1 cellular context compared by ENCODE assay signal in the genomic region with DNA sequence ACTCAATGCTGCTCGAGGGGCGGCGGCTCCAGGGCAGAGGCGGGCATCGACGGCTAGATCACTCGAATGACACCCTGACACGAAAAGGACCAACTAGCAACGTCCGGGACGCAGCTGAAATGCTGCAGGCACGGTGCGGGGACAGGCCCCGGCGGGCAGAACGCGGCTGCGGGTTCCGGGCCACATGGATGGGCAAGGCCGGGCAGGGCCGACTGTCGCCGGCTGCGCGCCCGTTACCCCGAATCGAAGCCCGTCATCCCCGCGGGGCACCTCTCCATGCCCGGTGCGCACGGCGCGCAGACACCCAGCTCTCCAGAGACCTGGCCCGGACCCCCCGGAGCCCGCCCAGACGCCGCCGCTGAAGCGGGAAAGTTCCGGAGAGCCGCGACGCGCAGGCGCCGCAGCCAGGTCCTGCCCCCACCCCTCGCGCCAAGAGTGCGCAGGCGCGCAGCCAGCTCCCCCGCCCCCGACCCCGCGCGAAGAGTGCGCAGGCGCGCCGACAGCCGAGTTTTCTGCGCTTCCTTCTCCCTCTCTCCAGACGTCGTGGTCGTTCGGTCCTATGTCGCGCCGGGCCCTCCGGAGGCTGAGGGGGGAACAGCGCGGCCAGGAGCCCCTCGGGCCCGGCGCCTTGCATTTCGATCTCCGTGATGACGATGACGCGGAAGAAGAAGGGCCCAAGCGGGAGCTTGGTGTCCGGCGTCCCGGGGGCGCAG.
TF ChIP-seq lines count a peak whose summit lies in the region.

TSS of gene TCF25 (plus strand) at position 484 of the 713 bp plus-strand sequence. CDS start at position 560, 76 bp downstream.

TF ChIP-seq in HepG2, 621 proteins besides CTCF, POLR2A, EP300 and RAD21 (continued from another document and continues in another):
- TF ChIP-seq ZFY (CRISPR knock-in tag; IDR thresholded peaks at IDR 0.05): peak; percentile 97
- TF ChIP-seq, protein P1, sequence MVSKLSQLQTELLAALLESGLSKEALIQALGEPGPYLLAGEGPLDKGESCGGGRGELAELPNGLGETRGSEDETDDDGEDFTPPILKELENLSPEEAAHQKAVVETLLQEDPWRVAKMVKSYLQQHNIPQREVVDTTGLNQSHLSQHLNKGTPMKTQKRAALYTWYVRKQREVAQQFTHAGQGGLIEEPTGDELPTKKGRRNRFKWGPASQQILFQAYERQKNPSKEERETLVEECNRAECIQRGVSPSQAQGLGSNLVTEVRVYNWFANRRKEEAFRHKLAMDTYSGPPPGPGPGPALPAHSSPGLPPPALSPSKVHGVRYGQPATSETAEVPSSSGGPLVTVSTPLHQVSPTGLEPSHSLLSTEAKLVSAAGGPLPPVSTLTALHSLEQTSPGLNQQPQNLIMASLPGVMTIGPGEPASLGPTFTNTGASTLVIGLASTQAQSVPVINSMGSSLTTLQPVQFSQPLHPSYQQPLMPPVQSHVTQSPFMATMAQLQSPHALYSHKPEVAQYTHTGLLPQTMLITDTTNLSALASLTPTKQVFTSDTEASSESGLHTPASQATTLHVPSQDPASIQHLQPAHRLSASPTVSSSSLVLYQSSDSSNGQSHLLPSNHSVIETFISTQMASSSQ (IDR thresholded peaks at IDR 0.05; ENCODE audit: low read depth): no peak
- TF ChIP-seq, protein P1 (CRISPR knock-in tag; IDR thresholded peaks at IDR 0.05; ENCODE audit: borderline replicate concordance): peak; percentile 52
- no peak for TF ChIP-seq ZNF282 (IDR thresholded peaks at IDR 0.05; ENCODE audit: partially characterized antibody)
- TF ChIP-seq TRIM24 (CRISPR knock-in tag; IDR thresholded peaks at IDR 0.05): no peak
- TF ChIP-seq, protein P2, sequence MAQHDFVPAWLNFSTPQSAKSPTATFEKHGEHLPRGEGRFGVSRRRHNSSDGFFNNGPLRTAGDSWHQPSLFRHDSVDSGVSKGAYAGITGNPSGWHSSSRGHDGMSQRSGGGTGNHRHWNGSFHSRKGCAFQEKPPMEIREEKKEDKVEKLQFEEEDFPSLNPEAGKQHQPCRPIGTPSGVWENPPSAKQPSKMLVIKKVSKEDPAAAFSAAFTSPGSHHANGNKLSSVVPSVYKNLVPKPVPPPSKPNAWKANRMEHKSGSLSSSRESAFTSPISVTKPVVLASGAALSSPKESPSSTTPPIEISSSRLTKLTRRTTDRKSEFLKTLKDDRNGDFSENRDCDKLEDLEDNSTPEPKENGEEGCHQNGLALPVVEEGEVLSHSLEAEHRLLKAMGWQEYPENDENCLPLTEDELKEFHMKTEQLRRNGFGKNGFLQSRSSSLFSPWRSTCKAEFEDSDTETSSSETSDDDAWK (CRISPR knock-in tag; IDR thresholded peaks at IDR 0.05): no peak
- peak; percentile 80; the same call in 1 of the 2 replicates for TF ChIP-seq SMAD9 (CRISPR knock-in tag; IDR thresholded peaks at IDR 0.05)
- TF ChIP-seq AKAP8 (CRISPR knock-in tag; IDR thresholded peaks at IDR 0.05): peak; percentile 20; the same call in 1 of the 2 replicates
- TF ChIP-seq ZNF567 (CRISPR knock-in tag; IDR thresholded peaks at IDR 0.05; ENCODE audit: borderline replicate concordance): peak; percentile 13; the same call in 1 of the 2 replicates
- no peak for TF ChIP-seq ARNT (IDR thresholded peaks at IDR 0.05)
- TF ChIP-seq ZNF335 (CRISPR knock-in tag; IDR thresholded peaks at IDR 0.05): no peak; the same call in none of the 2 replicates
- TF ChIP-seq NAIF1 (CRISPR knock-in tag; IDR thresholded peaks at IDR 0.05; ENCODE audit: borderline replicate concordance): peak; percentile 84; the same call in 1 of the 2 replicates
- TF ChIP-seq, protein P3, sequence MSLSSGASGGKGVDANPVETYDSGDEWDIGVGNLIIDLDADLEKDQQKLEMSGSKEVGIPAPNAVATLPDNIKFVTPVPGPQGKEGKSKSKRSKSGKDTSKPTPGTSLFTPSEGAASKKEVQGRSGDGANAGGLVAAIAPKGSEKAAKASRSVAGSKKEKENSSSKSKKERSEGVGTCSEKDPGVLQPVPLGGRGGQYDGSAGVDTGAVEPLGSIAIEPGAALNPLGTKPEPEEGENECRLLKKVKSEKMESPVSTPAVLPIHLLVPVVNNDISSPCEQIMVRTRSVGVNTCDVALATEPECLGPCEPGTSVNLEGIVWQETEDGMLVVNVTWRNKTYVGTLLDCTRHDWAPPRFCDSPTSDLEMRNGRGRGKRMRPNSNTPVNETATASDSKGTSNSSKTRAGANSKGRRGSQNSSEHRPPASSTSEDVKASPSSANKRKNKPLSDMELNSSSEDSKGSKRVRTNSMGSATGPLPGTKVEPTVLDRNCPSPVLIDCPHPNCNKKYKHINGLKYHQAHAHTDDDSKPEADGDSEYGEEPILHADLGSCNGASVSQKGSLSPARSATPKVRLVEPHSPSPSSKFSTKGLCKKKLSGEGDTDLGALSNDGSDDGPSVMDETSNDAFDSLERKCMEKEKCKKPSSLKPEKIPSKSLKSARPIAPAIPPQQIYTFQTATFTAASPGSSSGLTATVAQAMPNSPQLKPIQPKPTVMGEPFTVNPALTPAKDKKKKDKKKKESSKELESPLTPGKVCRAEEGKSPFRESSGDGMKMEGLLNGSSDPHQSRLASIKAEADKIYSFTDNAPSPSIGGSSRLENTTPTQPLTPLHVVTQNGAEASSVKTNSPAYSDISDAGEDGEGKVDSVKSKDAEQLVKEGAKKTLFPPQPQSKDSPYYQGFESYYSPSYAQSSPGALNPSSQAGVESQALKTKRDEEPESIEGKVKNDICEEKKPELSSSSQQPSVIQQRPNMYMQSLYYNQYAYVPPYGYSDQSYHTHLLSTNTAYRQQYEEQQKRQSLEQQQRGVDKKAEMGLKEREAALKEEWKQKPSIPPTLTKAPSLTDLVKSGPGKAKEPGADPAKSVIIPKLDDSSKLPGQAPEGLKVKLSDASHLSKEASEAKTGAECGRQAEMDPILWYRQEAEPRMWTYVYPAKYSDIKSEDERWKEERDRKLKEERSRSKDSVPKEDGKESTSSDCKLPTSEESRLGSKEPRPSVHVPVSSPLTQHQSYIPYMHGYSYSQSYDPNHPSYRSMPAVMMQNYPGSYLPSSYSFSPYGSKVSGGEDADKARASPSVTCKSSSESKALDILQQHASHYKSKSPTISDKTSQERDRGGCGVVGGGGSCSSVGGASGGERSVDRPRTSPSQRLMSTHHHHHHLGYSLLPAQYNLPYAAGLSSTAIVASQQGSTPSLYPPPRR (CRISPR knock-in tag; IDR thresholded peaks at IDR 0.05; ENCODE audit: borderline replicate concordance): no peak
- peak; percentile 98; the same call in 1 of the 2 replicates for TF ChIP-seq PRMT3 (CRISPR knock-in tag; IDR thresholded peaks at IDR 0.05; ENCODE audit: borderline replicate concordance, low read depth)
- peak; percentile 47; the same call in 1 of the 2 replicates for TF ChIP-seq ZKSCAN8 (CRISPR knock-in tag; IDR thresholded peaks at IDR 0.05; ENCODE audit: borderline replicate concordance)
- TF ChIP-seq ZNF296 (CRISPR knock-in tag; conservative IDR thresholded peaks at IDR 0.05): peak; percentile 64; the same call in 1 of the 2 replicates
- TF ChIP-seq TMF1 (CRISPR knock-in tag; IDR thresholded peaks at IDR 0.05; ENCODE audit: low read depth): peak; percentile 95
- TF ChIP-seq HNF4A (CRISPR knock-in tag; IDR thresholded peaks at IDR 0.05): no peak
- peak; percentile 84 for TF ChIP-seq CCDC6 (CRISPR knock-in tag; IDR thresholded peaks at IDR 0.05)
- peak; percentile 87; the same call in 1 of the 2 replicates for TF ChIP-seq ZNF136 (CRISPR knock-in tag; IDR thresholded peaks at IDR 0.05; ENCODE audit: low read depth)
- TF ChIP-seq, protein P4, sequence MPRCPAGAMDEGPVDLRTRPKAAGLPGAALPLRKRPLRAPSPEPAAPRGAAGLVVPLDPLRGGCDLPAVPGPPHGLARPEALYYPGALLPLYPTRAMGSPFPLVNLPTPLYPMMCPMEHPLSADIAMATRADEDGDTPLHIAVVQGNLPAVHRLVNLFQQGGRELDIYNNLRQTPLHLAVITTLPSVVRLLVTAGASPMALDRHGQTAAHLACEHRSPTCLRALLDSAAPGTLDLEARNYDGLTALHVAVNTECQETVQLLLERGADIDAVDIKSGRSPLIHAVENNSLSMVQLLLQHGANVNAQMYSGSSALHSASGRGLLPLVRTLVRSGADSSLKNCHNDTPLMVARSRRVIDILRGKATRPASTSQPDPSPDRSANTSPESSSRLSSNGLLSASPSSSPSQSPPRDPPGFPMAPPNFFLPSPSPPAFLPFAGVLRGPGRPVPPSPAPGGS (CRISPR knock-in tag; IDR thresholded peaks at IDR 0.05): no peak; the same call in none of the 2 replicates
- peak; percentile 76 for TF ChIP-seq NFATC3 (CRISPR knock-in tag; IDR thresholded peaks at IDR 0.05)
- no peak; the same call in none of the 2 replicates for TF ChIP-seq SMAD3 (CRISPR knock-in tag; IDR thresholded peaks at IDR 0.05)
- no peak for TF ChIP-seq NR1H2 (CRISPR knock-in tag; IDR thresholded peaks at IDR 0.05; ENCODE audit: borderline replicate concordance, low read depth)
- TF ChIP-seq KAT2B (IDR thresholded peaks at IDR 0.05; ENCODE audit: borderline replicate concordance, low read depth, low read length): no peak
- TF ChIP-seq ZNF10 (CRISPR knock-in tag; IDR thresholded peaks at IDR 0.05; ENCODE audit: borderline replicate concordance, low read depth): no peak
- peak; percentile 53 for TF ChIP-seq ETV5 (CRISPR knock-in tag; IDR thresholded peaks at IDR 0.05; ENCODE audit: borderline replicate concordance)
- no peak for TF ChIP-seq ZNF670 (CRISPR knock-in tag; IDR thresholded peaks at IDR 0.05; ENCODE audit: borderline replicate concordance)
- no peak for TF ChIP-seq MBNL3 (CRISPR knock-in tag; conservative IDR thresholded peaks at IDR 0.05)
- TF ChIP-seq ZNF792 (CRISPR knock-in tag; IDR thresholded peaks at IDR 0.05): no peak; the same call in 1 of the 2 replicates
- TF ChIP-seq ZNF484 (CRISPR knock-in tag; IDR thresholded peaks at IDR 0.05; ENCODE audit: borderline replicate concordance, low read depth): peak; percentile 96
- no peak; the same call in 1 of the 2 replicates for TF ChIP-seq AFF4 (CRISPR knock-in tag; IDR thresholded peaks at IDR 0.05)
- TF ChIP-seq, protein P5, sequence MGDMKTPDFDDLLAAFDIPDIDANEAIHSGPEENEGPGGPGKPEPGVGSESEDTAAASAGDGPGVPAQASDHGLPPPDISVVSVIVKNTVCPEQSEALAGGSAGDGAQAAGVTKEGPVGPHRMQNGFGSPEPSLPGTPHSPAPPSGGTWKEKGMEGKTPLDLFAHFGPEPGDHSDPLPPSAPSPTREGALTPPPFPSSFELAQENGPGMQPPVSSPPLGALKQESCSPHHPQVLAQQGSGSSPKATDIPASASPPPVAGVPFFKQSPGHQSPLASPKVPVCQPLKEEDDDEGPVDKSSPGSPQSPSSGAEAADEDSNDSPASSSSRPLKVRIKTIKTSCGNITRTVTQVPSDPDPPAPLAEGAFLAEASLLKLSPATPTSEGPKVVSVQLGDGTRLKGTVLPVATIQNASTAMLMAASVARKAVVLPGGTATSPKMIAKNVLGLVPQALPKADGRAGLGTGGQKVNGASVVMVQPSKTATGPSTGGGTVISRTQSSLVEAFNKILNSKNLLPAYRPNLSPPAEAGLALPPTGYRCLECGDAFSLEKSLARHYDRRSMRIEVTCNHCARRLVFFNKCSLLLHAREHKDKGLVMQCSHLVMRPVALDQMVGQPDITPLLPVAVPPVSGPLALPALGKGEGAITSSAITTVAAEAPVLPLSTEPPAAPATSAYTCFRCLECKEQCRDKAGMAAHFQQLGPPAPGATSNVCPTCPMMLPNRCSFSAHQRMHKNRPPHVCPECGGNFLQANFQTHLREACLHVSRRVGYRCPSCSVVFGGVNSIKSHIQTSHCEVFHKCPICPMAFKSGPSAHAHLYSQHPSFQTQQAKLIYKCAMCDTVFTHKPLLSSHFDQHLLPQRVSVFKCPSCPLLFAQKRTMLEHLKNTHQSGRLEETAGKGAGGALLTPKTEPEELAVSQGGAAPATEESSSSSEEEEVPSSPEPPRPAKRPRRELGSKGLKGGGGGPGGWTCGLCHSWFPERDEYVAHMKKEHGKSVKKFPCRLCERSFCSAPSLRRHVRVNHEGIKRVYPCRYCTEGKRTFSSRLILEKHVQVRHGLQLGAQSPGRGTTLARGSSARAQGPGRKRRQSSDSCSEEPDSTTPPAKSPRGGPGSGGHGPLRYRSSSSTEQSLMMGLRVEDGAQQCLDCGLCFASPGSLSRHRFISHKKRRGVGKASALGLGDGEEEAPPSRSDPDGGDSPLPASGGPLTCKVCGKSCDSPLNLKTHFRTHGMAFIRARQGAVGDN (CRISPR knock-in tag; IDR thresholded peaks at IDR 0.05): peak; percentile 99
- peak; percentile 77; the same call in 1 of the 2 replicates for TF ChIP-seq ZNF329 (CRISPR knock-in tag; IDR thresholded peaks at IDR 0.05; ENCODE audit: low read depth)
- TF ChIP-seq RORA (CRISPR knock-in tag; IDR thresholded peaks at IDR 0.05): no peak
- TF ChIP-seq TAF15 (IDR thresholded peaks at IDR 0.05; ENCODE audit: low read depth, low read length, poor library complexity, severe bottlenecking): peak; percentile 39
- TF ChIP-seq JUN (CRISPR knock-in tag; IDR thresholded peaks at IDR 0.05): no peak
- TF ChIP-seq ELF1 (CRISPR knock-in tag; IDR thresholded peaks at IDR 0.05): peak; percentile 69
- peak; percentile 11; the same call in 1 of the 2 replicates for TF ChIP-seq NCOA2 (CRISPR knock-in tag; IDR thresholded peaks at IDR 0.05)
